ENCODE assay signal across 8 cellular contexts in the genomic region with DNA sequence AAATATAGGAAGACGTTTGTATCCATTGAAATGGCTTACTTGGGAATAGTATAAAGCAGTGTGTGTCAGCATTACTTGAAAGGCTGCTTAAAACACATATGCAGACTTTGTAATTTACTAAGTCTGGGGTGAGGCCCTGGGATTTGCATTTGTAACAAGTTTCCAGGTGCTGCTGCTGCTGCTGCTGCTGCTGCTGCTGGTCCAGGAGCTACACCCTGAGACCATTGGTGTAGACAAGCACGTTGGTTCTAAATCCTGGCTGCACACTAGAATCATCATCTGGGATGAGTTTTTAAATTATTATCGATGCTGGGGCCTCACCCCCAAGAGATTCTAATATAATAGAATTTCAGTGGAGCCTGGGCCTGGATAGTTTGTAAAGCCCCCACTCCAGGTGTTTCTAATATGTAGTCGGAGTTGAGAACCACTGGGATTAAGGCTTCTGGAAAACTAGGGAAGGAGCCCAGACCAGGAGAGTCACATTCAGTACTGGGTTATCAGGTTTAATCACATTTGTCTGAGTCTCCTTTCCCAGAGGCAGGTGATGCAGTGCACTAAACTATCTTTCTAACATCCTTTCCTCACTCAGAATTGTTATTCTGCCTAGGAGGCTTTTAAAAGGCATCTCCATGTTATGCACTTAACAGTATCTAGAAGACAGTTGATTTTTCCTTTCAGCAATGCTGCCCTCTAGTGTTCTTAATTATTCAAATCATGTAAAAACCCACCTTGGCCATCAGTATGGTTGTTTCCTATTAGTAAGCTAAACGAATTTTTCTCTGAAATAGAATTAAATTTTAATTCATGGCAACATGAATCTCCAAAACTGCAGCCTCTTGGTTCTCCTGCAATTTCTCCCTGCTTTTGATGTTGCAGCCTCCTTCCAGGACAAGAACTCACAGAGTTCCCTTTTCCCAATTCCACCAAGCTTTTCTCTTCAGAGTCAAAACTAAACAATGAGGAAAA. TPM values are rescaled to one million over a fixed set of nuclear protein-coding genes. Genes with fewer than 3 reads are reported as not detected.
DNase-seq lines count a peak whose midpoint lies in the region; ATAC-seq and TF ChIP-seq lines count a peak whose summit lies in the region.

No MANE protein-coding gene starts in this region.

- peaks cover 4% of the 10 kb centered on the region for H3K27me3 Mint-ChIP-seq in glutamatergic neuron (ENCODE audit: unreplicated experiment)

- TF ChIP-seq CTCF in AG09309 (IDR thresholded peaks at IDR 0.05; ENCODE audit: control insufficient read depth, insufficient read depth, low read depth, low read length, missing control alignments) (peak; percentile 42), WERI-Rb-1 (IDR thresholded peaks at IDR 0.05; ENCODE audit: low read depth, low read length) (0 out of 2 replicates have a peak, but pooled peaks have one; percentile 23), glutamatergic neuron (IDR thresholded peaks at IDR 0.05; ENCODE audit: partially characterized antibody, unreplicated experiment) (peak; percentile 76)

- ATAC-seq in GM18499 (IDR thresholded peaks at IDR 0.05; ENCODE audit: insufficient read depth, unreplicated experiment) (peak; percentile 75), HG02973 (IDR thresholded peaks at IDR 0.05; ENCODE audit: unreplicated experiment) (peak; percentile 66), HG03097 (IDR thresholded peaks at IDR 0.05; ENCODE audit: low FRiP score, unreplicated experiment) (no peak)

- no peak overlapping the region for H3K27ac ChIP-seq in WERI-Rb-1

- no peak overlapping the region for H3K4me3 Mint-ChIP-seq in glutamatergic neuron (ENCODE audit: unreplicated experiment)

- no peak overlapping the region for H3K27ac Mint-ChIP-seq in glutamatergic neuron (ENCODE audit: unreplicated experiment)

- H3K36me3 ChIP-seq in WERI-Rb-1: no peaks in the 10 kb centered on the region

- DNase-seq in AG09309 (ENCODE audit: low read depth): peak; percentile 29
- DNase-seq in NCI-H2081 treated with DMSO at 0.1 percent for 48 hours (lab: John Stamatoyannopoulos, UW): peak; percentile 33
- no peak for DNase-seq in WERI-Rb-1
- no peak for DNase-seq in glutamatergic neuron
- peak; percentile 69 for DNase-seq in renal cortical epithelial cell (ENCODE audit: low read depth)

- peaks cover 2% of the 10 kb centered on the region for H3K9me3 Mint-ChIP-seq in glutamatergic neuron (ENCODE audit: unreplicated experiment)

- H3K4me3 ChIP-seq in AG09309 (ENCODE audit: control insufficient read depth, low read depth, low read length) (no peak overlapping the region), WERI-Rb-1 (ENCODE audit: low read depth, low read length) (no peak overlapping the region)

- no peaks in the 10 kb centered on the region for H3K36me3 Mint-ChIP-seq in glutamatergic neuron (ENCODE audit: unreplicated experiment)

- peaks cover 14% of the 10 kb centered on the region for H3K27me3 ChIP-seq in WERI-Rb-1 (ENCODE audit: insufficient read depth, low read depth, severe bottlenecking)

- no peaks in the 10 kb centered on the region for H3K9me3 ChIP-seq in WERI-Rb-1 (ENCODE audit: severe bottlenecking)

- peaks cover 5% of the 10 kb centered on the region for H3K4me1 Mint-ChIP-seq in glutamatergic neuron (ENCODE audit: low read depth, unreplicated experiment)

RNA-seq across cellular contexts. Expression of gene SSR3, which starts 45.4 kb away (rescaled TPM):
- total RNA-seq in glutamatergic neuron (ENCODE audit: unreplicated experiment) (94.5 TPM), renal cortical epithelial cell (347 and 520 TPM in 2 replicates)

Comparison
In these comparisons a context has a peak if more than half of its experiments do, and no peak if none do; other contexts are left out.
1. DNase-seq: peak in AG09309 (single experiment), NCI-H2081 treated with DMSO at 0.1 percent for 48 hours (single experiment) and renal cortical epithelial cell (single experiment); none in WERI-Rb-1 (single experiment) and glutamatergic neuron (single experiment).
2. CTCF ChIP-seq: peak in every context shown above with its lines; median percentile 76 in glutamatergic neuron; 42 in AG09309; 23 in WERI-Rb-1.